ENCODE assay signal across 15 cellular contexts in the genomic region with DNA sequence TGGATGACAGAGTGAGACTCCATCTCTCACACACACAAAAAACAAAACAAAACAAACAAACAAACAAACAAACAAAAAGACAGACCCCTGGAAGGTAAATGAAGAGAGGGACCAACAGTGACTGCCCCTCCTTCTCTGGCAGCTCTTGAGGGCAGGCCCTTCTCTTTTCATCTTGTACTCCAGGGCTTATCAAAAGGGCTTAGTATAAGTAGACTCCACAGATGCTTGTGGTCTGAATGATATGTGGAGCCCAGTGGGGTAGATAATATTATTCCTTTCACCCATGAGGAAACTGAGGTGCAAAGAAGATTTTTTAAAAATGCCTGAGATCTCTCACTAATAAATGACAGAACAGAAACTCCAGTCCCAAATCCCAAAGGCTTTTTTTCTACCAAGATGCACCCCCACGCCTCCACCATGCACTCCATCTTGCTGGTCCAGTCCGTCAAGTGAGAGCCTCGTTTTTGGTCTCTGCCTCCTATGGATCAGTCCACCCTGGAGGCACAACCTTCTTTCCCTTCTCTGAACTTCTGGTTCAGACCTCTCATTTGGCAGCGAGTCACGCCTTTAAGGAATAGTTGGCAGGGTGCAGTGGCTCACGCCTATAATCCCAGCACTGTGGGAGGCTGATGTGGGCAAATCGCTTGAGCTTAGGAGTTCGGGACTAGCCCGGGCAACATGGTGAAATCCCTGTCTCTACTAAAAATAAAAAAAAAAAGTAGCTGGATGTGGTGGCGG. TPM values are rescaled to one million over a fixed set of nuclear protein-coding genes. Genes with fewer than 3 reads are reported as not detected.
DNase-seq lines count a peak whose midpoint lies in the region; ATAC-seq and TF ChIP-seq lines count a peak whose summit lies in the region.
"Had no signal": no experiment of that assay in that cellular context is flagged by ENCODE, and none has a peak within 500 bp of the region (broad histone marks: within the 10 kb centered on the region; RNA-seq: fewer than 3 reads in every experiment).

No MANE protein-coding gene starts in this region.

- ATAC-seq in T-cell (replicated peaks in 1 of 4) (no peak), esophagus mucosa (peak; percentile 58), HG02852 (IDR thresholded peaks at IDR 0.05; ENCODE audit: unreplicated experiment) (no peak), HG02884 (IDR thresholded peaks at IDR 0.05; ENCODE audit: unreplicated experiment) (no peak)

- POLR2A ChIA-PET in CD4-positive, alpha-beta memory T cell (lab: Charles Lee; ENCODE audit: partially characterized antibody): interaction anchor here (0.9 to 2.5 kb wide), 20 partner anchors 7 to 679 kb away, joined by 3 to 19 read pairs (median 6); a partner anchor contains a TSS
- POLR2A ChIA-PET in T-cell (lab: Charles Lee): interaction anchor here (0.6 to 2.0 kb wide), 8 partner anchors 78 to 263 kb away, joined by 3 to 18 read pairs (median 5); no protein-coding TSS in a partner anchor

- H3K79me2 ChIP-seq in ACC112 (ENCODE audit: control insufficient read depth, insufficient read depth, low read length, unreplicated experiment): no peaks in the 10 kb centered on the region

- no peak for DNase-seq in CD4-positive, alpha-beta memory T cell
- DNase-seq in T-cell (no peak), tibial artery (no peak)
- DNase-seq: Caco-2; caudate nucleus; NCI-H2029 treated with DMSO at 0.1 percent for 48 hours; SIG-M5; stimulated activated naive CD8-positive, alpha-beta T cell treated with anti-CD3 and anti-CD28 coated beads, Interleukin-15, amount 100 ng/mL, for 72 hours had no signal

- CTCF ChIA-PET in CD4-positive, alpha-beta memory T cell (lab: Charles Lee; ENCODE audit: partially characterized antibody): interaction anchor here (0.7 to 7.6 kb wide), 46 partner anchors 8 to 620 kb away, joined by 3 to 153 read pairs (median 7); a partner anchor contains a TSS
- CTCF ChIA-PET in T-cell (lab: Charles Lee): interaction anchor here (0.6 to 2.5 kb wide), 35 partner anchors 7 to 262 kb away, joined by 3 to 33 read pairs (median 7); a partner anchor contains a TSS

- H3K4me1 ChIP-seq in ACC112 (ENCODE audit: control insufficient read depth, insufficient read depth, low read length, unreplicated experiment) (peaks cover 19% of the 10 kb centered on the region), tibial artery (peaks cover 0 to 15% (median 6%) of the 10 kb centered on the region in 4 donors)
- H3K4me1 ChIP-seq in CD4-positive, alpha-beta memory T cell (ENCODE audit: insufficient read depth, low read length): peaks cover 22% of the 10 kb centered on the region

- no peaks in the 10 kb centered on the region for H3K9me3 Mint-ChIP-seq in CD4-positive, alpha-beta memory T cell
- H3K9me3 Mint-ChIP-seq in T-cell: no peaks in the 10 kb centered on the region
- H3K9me3 Mint-ChIP-seq: neural crest cell; stimulated activated naive CD8-positive, alpha-beta T cell treated with anti-CD3 and anti-CD28 coated beads, Interleukin-15, amount 100 ng/mL, for 72 hours had no signal

- intact Hi-C loops in CD4-positive, alpha-beta memory T cell (cut with micrococcal nuclease): loop anchor here (1.0 to 2.0 kb wide), 4 partner anchors 7 to 261 kb away; a partner anchor contains a TSS
- intact Hi-C loops in tibial artery (cut with DNase I; ENCODE audit: low total_unique reads): no loop called here

- H3K27ac Mint-ChIP-seq in CD4-positive, alpha-beta memory T cell: peak overlapping the region; percentile 22 to 92 (median 61)
- H3K27ac Mint-ChIP-seq in T-cell: peak overlapping the region; percentile 61 to 77

- H3K27me3 Mint-ChIP-seq in CD4-positive, alpha-beta memory T cell: no peaks in the 10 kb centered on the region
- no peaks in the 10 kb centered on the region for H3K27me3 Mint-ChIP-seq in T-cell
- H3K27me3 Mint-ChIP-seq: stimulated activated naive CD8-positive, alpha-beta T cell treated with anti-CD3 and anti-CD28 coated beads, Interleukin-15, amount 100 ng/mL, for 72 hours had no signal

- H3K36me3 Mint-ChIP-seq in CD4-positive, alpha-beta memory T cell: peaks cover 0 to 3% of the 10 kb centered on the region in 2 donors
- H3K36me3 Mint-ChIP-seq in T-cell: no peaks in the 10 kb centered on the region

- H3K4me1 Mint-ChIP-seq in CD4-positive, alpha-beta memory T cell: peaks cover 11 to 29% (median 21%) of the 10 kb centered on the region in 4 donors
- peaks cover 38 to 59% (median 56%) of the 10 kb centered on the region in 3 donors for H3K4me1 Mint-ChIP-seq in T-cell

- H3K36me3 ChIP-seq in ACC112 (ENCODE audit: insufficient read depth, low read length) (no peaks in the 10 kb centered on the region), tibial artery (no peaks in the 10 kb centered on the region)
- no peaks in the 10 kb centered on the region for H3K36me3 ChIP-seq in CD4-positive, alpha-beta memory T cell (ENCODE audit: insufficient read depth, low read length)
- H3K36me3 ChIP-seq: left lung had no signal

- H3K27ac ChIP-seq in ACC112 (ENCODE audit: low read depth, low read length) (peak overlapping the region; percentile 99; the same call in 1 of the 2 replicates), tibial artery (no peak overlapping the region)
- no peak overlapping the region for H3K27ac ChIP-seq in CD4-positive, alpha-beta memory T cell (ENCODE audit: low read depth, low read length)

- peak overlapping the region in 6 of 8 donors; percentile 8 to 67 (median 46) for H3K4me3 Mint-ChIP-seq in CD4-positive, alpha-beta memory T cell
- H3K4me3 Mint-ChIP-seq in T-cell: peak overlapping the region; percentile 9 to 75 (median 21)

- no peak overlapping the region for H3K4me3 ChIP-seq in ACC112 (ENCODE audit: low read depth, low read length)
- no peak overlapping the region for H3K4me3 ChIP-seq in CD4-positive, alpha-beta memory T cell (ENCODE audit: low read length in 2 of 2)
- no peak overlapping the region for H3K4me3 ChIP-seq in tibial artery

- H3K9me3 ChIP-seq in CD4-positive, alpha-beta memory T cell (ENCODE audit: control insufficient read depth in 1 of 2, low read length in 2 of 2): no peaks in the 10 kb centered on the region
- no peaks in the 10 kb centered on the region for H3K9me3 ChIP-seq in tibial artery
- H3K9me3 ChIP-seq: Caco-2, left lung had no signal

- H2AFZ ChIP-seq in ACC112 (ENCODE audit: low read length, unreplicated experiment): no peak overlapping the region

- H3K27me3 ChIP-seq in ACC112 (ENCODE audit: insufficient read depth, low read length): no peaks in the 10 kb centered on the region
- no peaks in the 10 kb centered on the region for H3K27me3 ChIP-seq in CD4-positive, alpha-beta memory T cell (ENCODE audit: insufficient read depth, low read length)
- H3K27me3 ChIP-seq in tibial artery: no peaks in the 10 kb centered on the region
- H3K27me3 ChIP-seq: left lung had no signal

- no peak for TF ChIP-seq CTCF in tibial artery (IDR thresholded peaks at IDR 0.05)

RNA-seq across cellular contexts. Expression of a gene that starts 17.0 kb away (rescaled TPM):
- total RNA-seq in CD4-positive, alpha-beta memory T cell: not detected
- not detected for polyA plus RNA-seq in CD4-positive, alpha-beta memory T cell
- total RNA-seq in T-cell: under 1 TPM in 3 of 5 donors, not detected in 2; 0.10 to 0.23 (median 0.15) TPM
- total RNA-seq in esophagus mucosa: not detected
- total RNA-seq: Caco-2, left lung, neural crest cell, sciatic nerve had no signal
